In genomic region chr3:123688241-123688747, GRCh38 we compare ENCODE assay signal across 7 cellular contexts.
DNase-seq lines count a peak whose midpoint lies in the region; ATAC-seq, FAIRE-seq and TF ChIP-seq lines count a peak whose summit lies in the region.

No MANE protein-coding gene starts in this region.

- intact Hi-C loops in mucosa of descending colon (cut with DNase I, micrococcal nuclease) (no loop called here), aorta (cut with DNase I) (no loop called here)

- H3K4me1 Mint-ChIP-seq in activated naive CD8-positive, alpha-beta T cell treated with anti-CD3 and anti-CD28 coated beads for 36 hours = no peaks in the 10 kb centered on the region

- no peaks in the 10 kb centered on the region for H3K9me3 Mint-ChIP-seq in activated naive CD8-positive, alpha-beta T cell treated with anti-CD3 and anti-CD28 coated beads for 36 hours

- H3K4me1 ChIP-seq in mucosa of descending colon (ENCODE audit: low read depth) (peaks cover 3% of the 10 kb centered on the region), aorta (ENCODE audit: control insufficient read depth in 1 of 2, insufficient read depth in 2 of 2, low read length in 2 of 2) (peaks cover 0 to 6% of the 10 kb centered on the region in 2 donors)

- no peaks in the 10 kb centered on the region for H3K36me3 ChIP-seq in bronchial epithelial cell (ENCODE audit: control insufficient read depth, insufficient read depth, low read length)
- no peaks in the 10 kb centered on the region for H3K36me3 ChIP-seq in mucosa of descending colon (ENCODE audit: low read depth)
- H3K36me3 ChIP-seq in aorta (ENCODE audit: control insufficient read depth in 1 of 2, insufficient read depth in 2 of 2, low read length in 1 of 2) = no peaks in the 10 kb centered on the region

- no peaks in the 10 kb centered on the region for H3K36me3 Mint-ChIP-seq in activated naive CD8-positive, alpha-beta T cell treated with anti-CD3 and anti-CD28 coated beads for 36 hours

- DNase-seq in HT1080 (ENCODE audit: low read depth) = peak; percentile 100
- DNase-seq in bronchial epithelial cell (ENCODE audit: low read depth) = peak; percentile 69
- no peak for DNase-seq in mucosa of descending colon
- DNase-seq in aorta = peak in 1 of 2 donors; percentile 63
- DNase-seq in cerebellar cortex (ENCODE audit: low spot score) = no peak
- no peak for DNase-seq in NCI-H2029 treated with DMSO at 0.1 percent for 48 hours (lab: John Stamatoyannopoulos, UW)
- DNase-seq in activated naive CD8-positive, alpha-beta T cell treated with anti-CD3 and anti-CD28 coated beads for 36 hours = no peak

- 47 to 51% methylated on average over 4 of the region's 4 CpGs for WGBS in aorta, 2 donors

- peak overlapping the region; percentile 53 to 78 for H3K27ac ChIP-seq in aorta (ENCODE audit: low read depth in 1 of 2, low read length in 2 of 2)

- no peak for FAIRE-seq in bronchial epithelial cell (lab: Jason Lieb, UNC)

- no peak overlapping the region for H3K27ac Mint-ChIP-seq in activated naive CD8-positive, alpha-beta T cell treated with anti-CD3 and anti-CD28 coated beads for 36 hours

- H3K27me3 ChIP-seq in bronchial epithelial cell (ENCODE audit: control insufficient read depth, insufficient read depth, low read length) (no peaks in the 10 kb centered on the region), aorta (ENCODE audit: control insufficient read depth in 1 of 2, insufficient read depth in 2 of 2, low read length in 1 of 2) (no peaks in the 10 kb centered on the region)

- no peak overlapping the region for H3K4me3 Mint-ChIP-seq in activated naive CD8-positive, alpha-beta T cell treated with anti-CD3 and anti-CD28 coated beads for 36 hours

- H3K4me3 ChIP-seq in bronchial epithelial cell (ENCODE audit: low read depth, low read length) (no peak overlapping the region), mucosa of descending colon (no peak overlapping the region), aorta (ENCODE audit: low read length in 2 of 2) (no peak overlapping the region)

- H3K9me3 ChIP-seq in mucosa of descending colon (no peaks in the 10 kb centered on the region), aorta (ENCODE audit: control insufficient read depth, low read length) (no peaks in the 10 kb centered on the region)

- TF ChIP-seq CTCF in bronchial epithelial cell (IDR thresholded peaks at IDR 0.05; ENCODE audit: insufficient read depth, low read length, severe bottlenecking) (no peak), mucosa of descending colon (IDR thresholded peaks at IDR 0.05) (no peak)

- no peaks in the 10 kb centered on the region for H3K27me3 Mint-ChIP-seq in activated naive CD8-positive, alpha-beta T cell treated with anti-CD3 and anti-CD28 coated beads for 36 hours

- ATAC-seq in mucosa of descending colon (peak; percentile 37), aorta (ENCODE audit: low FRiP score) (no peak)

Comparison
In these comparisons a context has a peak if more than half of its experiments do, and no peak if none do; other contexts are left out.
1. DNase-seq: peak in HT1080 (single experiment) and bronchial epithelial cell (single experiment); none in mucosa of descending colon (0 of 3), cerebellar cortex (single experiment), NCI-H2029 treated with DMSO at 0.1 percent for 48 hours (single experiment) and activated naive CD8-positive, alpha-beta T cell treated with anti-CD3 and anti-CD28 coated beads for 36 hours (single experiment).